ENCODE assay signal across 8 cellular contexts in the genomic region with DNA sequence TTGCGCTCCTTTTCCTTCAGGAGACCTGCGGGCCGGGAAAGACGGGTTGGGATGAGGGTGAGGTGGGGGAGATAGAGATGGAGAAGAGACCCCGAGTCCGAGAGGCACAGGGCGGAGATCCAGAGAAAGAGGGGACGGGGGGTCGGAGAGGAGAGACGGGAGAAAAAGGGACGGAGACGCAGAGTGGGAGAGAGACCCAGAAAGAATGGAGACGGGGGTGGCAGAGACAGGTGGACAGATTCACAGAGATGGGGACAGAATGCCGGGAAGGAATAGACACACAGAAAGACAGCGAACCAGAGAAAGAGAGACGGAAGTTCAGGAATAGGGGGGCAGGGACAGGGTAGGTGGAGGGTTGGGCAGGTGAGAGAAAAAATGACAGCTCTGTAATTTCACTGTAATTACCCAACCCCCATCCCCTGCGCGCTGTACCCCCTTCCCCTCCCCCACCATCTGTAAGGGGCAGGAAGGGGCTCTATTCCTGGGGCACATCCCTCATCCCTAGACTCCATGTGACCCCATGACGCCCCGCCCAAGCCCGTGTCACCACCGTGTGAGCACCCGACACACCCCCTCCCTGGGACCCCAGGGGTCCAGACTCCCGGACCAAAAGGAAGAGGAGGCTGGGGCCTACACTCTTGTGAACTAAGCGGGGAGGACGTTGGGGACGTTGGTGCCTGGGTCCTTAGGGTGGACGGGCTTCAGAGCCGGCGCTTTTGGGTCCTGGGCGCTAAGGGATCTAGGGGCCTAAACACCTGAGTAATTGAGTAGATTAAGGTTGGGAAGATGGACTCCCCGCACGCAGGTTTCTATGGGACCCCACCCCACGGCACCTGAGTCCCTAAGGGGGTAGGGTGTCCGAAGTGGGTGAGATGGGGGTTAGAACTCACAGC. TPM values are rescaled to one million over a fixed set of nuclear protein-coding genes. Genes with fewer than 3 reads are reported as not detected.
DNase-seq lines count a peak whose midpoint lies in the region; ATAC-seq, FAIRE-seq and TF ChIP-seq lines count a peak whose summit lies in the region.

No MANE protein-coding gene starts in this region.

- no peaks in the 10 kb centered on the region for H3K9me3 Mint-ChIP-seq in activated CD8-positive, alpha-beta T cell treated with anti-CD3 and anti-CD28 coated beads, Interleukin-2, amount 10 ng/mL, durations not matched to agents 7 days and 5 days (ENCODE audit: insufficient read depth)

- H3K27me3 Mint-ChIP-seq in activated CD8-positive, alpha-beta T cell treated with anti-CD3 and anti-CD28 coated beads, Interleukin-2, amount 10 ng/mL, durations not matched to agents 7 days and 5 days (ENCODE audit: low read depth): no peaks in the 10 kb centered on the region

- H3K4me1 ChIP-seq in A549 (peaks cover 55% of the 10 kb centered on the region), right atrium auricular region (peaks cover 0 to 62% of the 10 kb centered on the region in 2 donors)

- peaks cover 6% of the 10 kb centered on the region for H3K36me3 Mint-ChIP-seq in activated CD8-positive, alpha-beta T cell treated with anti-CD3 and anti-CD28 coated beads, Interleukin-2, amount 10 ng/mL, durations not matched to agents 7 days and 5 days (ENCODE audit: low read depth)

- peak overlapping the region; percentile 71 for H3K4me3 ChIP-seq in A549
- peak overlapping the region; percentile 62 for H3K4me3 ChIP-seq in GM12875 (ENCODE audit: low read depth, low read length)
- H3K4me3 ChIP-seq in right atrium auricular region: peak overlapping the region; percentile 49 to 78
- H3K4me3 ChIP-seq in skeletal muscle cell (ENCODE audit: low read depth, low read length): peak overlapping the region; percentile 56

- peak overlapping the region; percentile 100 for H3K4me2 ChIP-seq in A549

- peak overlapping the region; percentile 97 for H3K4me3 Mint-ChIP-seq in activated CD8-positive, alpha-beta T cell treated with anti-CD3 and anti-CD28 coated beads, Interleukin-2, amount 10 ng/mL, durations not matched to agents 7 days and 5 days

- no peak for TF ChIP-seq EP300 in A549 (IDR thresholded peaks at IDR 0.05)

- H3K27ac ChIP-seq in A549: peak overlapping the region; percentile 86 to 92
- peak overlapping the region; percentile 97 to 98 for H3K27ac ChIP-seq in right atrium auricular region

- no peak for FAIRE-seq in A549 (lab: Jason Lieb, UNC)

- no peaks in the 10 kb centered on the region for H3K27me3 ChIP-seq in right atrium auricular region

- no peak for TF ChIP-seq RAD21 in A549 (conservative IDR thresholded peaks at IDR 0.05 in 1 of 2, IDR thresholded peaks at IDR 0.05 in 1 of 2)

- TF ChIP-seq CTCF in A549 (IDR thresholded peaks at IDR 0.05) (no peak), GM12875 (IDR thresholded peaks at IDR 0.05; ENCODE audit: borderline replicate concordance, insufficient read depth, low read depth, low read length) (no peak), right atrium auricular region (IDR thresholded peaks at IDR 0.05) (no peak)

- peak overlapping the region; percentile 96 for H3K27ac Mint-ChIP-seq in activated CD8-positive, alpha-beta T cell treated with anti-CD3 and anti-CD28 coated beads, Interleukin-2, amount 10 ng/mL, durations not matched to agents 7 days and 5 days

- peaks cover 55% of the 10 kb centered on the region for H3K4me1 Mint-ChIP-seq in activated CD8-positive, alpha-beta T cell treated with anti-CD3 and anti-CD28 coated beads, Interleukin-2, amount 10 ng/mL, durations not matched to agents 7 days and 5 days (ENCODE audit: low read depth)

- 13% methylated on average over 34 of the region's 35 CpGs for WGBS in A549 (ENCODE audit: missing lambda C conversion rate)

- H3K36me3 ChIP-seq in right atrium auricular region: no peaks in the 10 kb centered on the region

- DNase-seq in A549 (ENCODE audit: low read depth in 1 of 2, low spot score in 1 of 2) (no peak), right atrium auricular region (ENCODE audit: low spot score) (no peak), skeletal muscle cell (ENCODE audit: low read depth) (no peak), iPS-NIHi7 (ENCODE audit: extremely low spot score) (no peak), NCI-H2196 treated with DMSO at 0.1 percent for 48 hours (lab: John Stamatoyannopoulos, UW; ENCODE audit: unreplicated experiment) (no peak)
- DNase-seq in activated CD8-positive, alpha-beta T cell treated with anti-CD3 and anti-CD28 coated beads, Interleukin-2, amount 10 ng/mL, durations not matched to agents 7 days and 5 days: peak; percentile 54

- H3K9me3 ChIP-seq in A549: no peaks in the 10 kb centered on the region
- H3K9me3 ChIP-seq in right atrium auricular region: no peaks in the 10 kb centered on the region

- POLR2A ChIA-PET in A549 (lab: Yijun Ruan, JAX): interaction anchor here (1.3 to 1.4 kb wide), 2 partner anchors 8 to 17 kb away, joined by 3 to 5 read pairs; a partner anchor contains a TSS
- POLR2A ChIA-PET in activated CD8-positive, alpha-beta T cell treated with anti-CD3 and anti-CD28 coated beads, Interleukin-2, amount 10 ng/mL, durations not matched to agents 7 days and 5 days (lab: Charles Lee): interaction anchor here (1.0 to 2.3 kb wide), 5 partner anchors 9 to 141 kb away, joined by 3 to 9 read pairs (median 5); a partner anchor contains a TSS

- no peak for ATAC-seq in A549
- ATAC-seq in activated CD8-positive, alpha-beta T cell treated with anti-CD3 and anti-CD28 coated beads, Interleukin-2, amount 10 ng/mL, durations not matched to agents 7 days and 5 days: no peak
- no peak for ATAC-seq in GM19395 (IDR thresholded peaks at IDR 0.05; ENCODE audit: unreplicated experiment)

- no peak for TF ChIP-seq POLR2A in A549 (IDR thresholded peaks at IDR 0.05; ENCODE audit: low read length)

- CTCF ChIA-PET in A549 (lab: Yijun Ruan, JAX): interaction anchor here (0.8 kb wide), 1 partner anchor 12 kb away, joined by 3 read pairs; no protein-coding TSS in a partner anchor
- CTCF ChIA-PET in activated CD8-positive, alpha-beta T cell treated with anti-CD3 and anti-CD28 coated beads, Interleukin-2, amount 10 ng/mL, durations not matched to agents 7 days and 5 days (lab: Charles Lee): interaction anchor here (1.4 kb wide), 1 partner anchor 358 kb away, joined by 4 read pairs; a partner anchor contains a TSS

TF ChIP-seq in A549, 52 proteins besides CTCF, POLR2A, EP300 and RAD21:
- no peak for TF ChIP-seq NR3C1 (IDR thresholded peaks at IDR 0.05)
- no peak for TF ChIP-seq JUNB (IDR thresholded peaks at IDR 0.05)
- TF ChIP-seq, protein P1, sequence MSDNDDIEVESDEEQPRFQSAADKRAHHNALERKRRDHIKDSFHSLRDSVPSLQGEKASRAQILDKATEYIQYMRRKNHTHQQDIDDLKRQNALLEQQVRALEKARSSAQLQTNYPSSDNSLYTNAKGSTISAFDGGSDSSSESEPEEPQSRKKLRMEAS (IDR thresholded peaks at IDR 0.05): 0 out of 2 replicates have a peak, but pooled peaks have one; percentile 2
- TF ChIP-seq PHF8 (IDR thresholded peaks at IDR 0.05; ENCODE audit: borderline replicate concordance, low read depth): peak; percentile 6; the same call in 1 of the 2 replicates

RNA-seq across cellular contexts. Expression of a gene that starts 1.0 kb away (rescaled TPM):
- polyA plus RNA-seq in A549 (2011; rRNA removed): 1.8 and 2.5 TPM in 2 replicates
- 3.3 and 3.6 TPM in 2 replicates for polyA plus RNA-seq in A549 (2012; cell fraction: cytosol; rRNA removed)
- polyA plus RNA-seq in A549 (2012; cell fraction: nucleus; rRNA removed): 2.1 and 2.5 TPM in 2 replicates
- 3.8 to 5.5 TPM (median 4.1 TPM) in 3 replicates for polyA plus RNA-seq in A549 (2017; fragmentation: RNase III; extraction: RNeasy Plus Mini Kit Qiagen cat#74134 plus additional on column Dnase treatment)
- polyA minus RNA-seq in A549 (2011; rRNA and poly(A)+ RNA removed): 2.2 and 3.9 TPM in 2 replicates
- 10 to 100 TPM; 17.3 to 18.3 TPM for total RNA-seq in activated CD8-positive, alpha-beta T cell treated with anti-CD3 and anti-CD28 coated beads, Interleukin-2, amount 10 ng/mL, durations not matched to agents 7 days and 5 days
- 1 to 10 TPM; 2.8 to 5.9 TPM for total RNA-seq in right atrium auricular region

RNA-seq across cellular contexts. Expression of a gene that starts 9.8 kb away (rescaled TPM):
- polyA plus RNA-seq in A549 (2011; rRNA removed) (8.8 and 9.8 TPM in 2 replicates), A549 (2017; fragmentation: RNase III; extraction: RNeasy Plus Mini Kit Qiagen cat#74134 plus additional on column Dnase treatment) (12.8 to 21.0 TPM (median 17.5 TPM) in 3 replicates)
- polyA plus RNA-seq in A549 (2012; cell fraction: cytosol; rRNA removed): 4.3 and 5.3 TPM in 2 replicates
- 3.4 and 12.5 TPM in 2 replicates for polyA plus RNA-seq in A549 (2012; cell fraction: nucleus; rRNA removed)
- polyA minus RNA-seq in A549 (2011; rRNA and poly(A)+ RNA removed): 5.1 and 6.3 TPM in 2 replicates
- total RNA-seq in activated CD8-positive, alpha-beta T cell treated with anti-CD3 and anti-CD28 coated beads, Interleukin-2, amount 10 ng/mL, durations not matched to agents 7 days and 5 days: 1 to 10 TPM; 5.2 to 6.3 TPM
- 10 to 100 TPM in 1 of 2 donors, 1 to 10 TPM in 1; 3.4 to 13.3 TPM for total RNA-seq in right atrium auricular region

RNA-seq across cellular contexts. Expression of a gene that starts 16.9 kb away (rescaled TPM):
- polyA plus RNA-seq in A549 (2011; rRNA removed): 5.5 and 6.1 TPM in 2 replicates
- 13.7 and 18.6 TPM in 2 replicates for polyA plus RNA-seq in A549 (2012; cell fraction: cytosol; rRNA removed)
- polyA plus RNA-seq in A549 (2012; cell fraction: nucleus; rRNA removed): 37.8 and 64.1 TPM in 2 replicates
- 14.7 to 18.3 TPM (median 17.1 TPM) in 3 replicates for polyA plus RNA-seq in A549 (2017; fragmentation: RNase III; extraction: RNeasy Plus Mini Kit Qiagen cat#74134 plus additional on column Dnase treatment)
- 8.5 and 10.8 TPM in 2 replicates for polyA minus RNA-seq in A549 (2011; rRNA and poly(A)+ RNA removed)
- 10 to 100 TPM; 33.0 to 33.1 TPM for total RNA-seq in activated CD8-positive, alpha-beta T cell treated with anti-CD3 and anti-CD28 coated beads, Interleukin-2, amount 10 ng/mL, durations not matched to agents 7 days and 5 days
- total RNA-seq in right atrium auricular region: 1 to 10 TPM; 6.2 to 8.0 TPM

RNA-seq across cellular contexts. Expression of a gene that starts 17.2 kb away (rescaled TPM):
- polyA plus RNA-seq in A549 (2011; rRNA removed): 1,390 and 1,780 TPM in 2 replicates
- 2,689 and 2,957 TPM in 2 replicates for polyA plus RNA-seq in A549 (2012; cell fraction: cytosol; rRNA removed)
- polyA plus RNA-seq in A549 (2012; cell fraction: nucleus; rRNA removed): 2,348 and 2,474 TPM in 2 replicates
- polyA plus RNA-seq in A549 (2017; fragmentation: RNase III; extraction: RNeasy Plus Mini Kit Qiagen cat#74134 plus additional on column Dnase treatment): 2,568 to 2,696 TPM (median 2,647 TPM) in 3 replicates
- 793 and 1,174 TPM in 2 replicates for polyA minus RNA-seq in A549 (2011; rRNA and poly(A)+ RNA removed)
- 1,000 to 10,000 TPM; 1,371 to 1,433 TPM for total RNA-seq in activated CD8-positive, alpha-beta T cell treated with anti-CD3 and anti-CD28 coated beads, Interleukin-2, amount 10 ng/mL, durations not matched to agents 7 days and 5 days
- 1,000 to 10,000 TPM in 1 of 2 donors, 100 to 1,000 TPM in 1; 846 to 1,334 TPM for total RNA-seq in right atrium auricular region

RNA-seq across cellular contexts. Expression of a gene that starts 21.3 kb away (rescaled TPM):
- 0.16 and 0.45 TPM in 2 replicates for polyA plus RNA-seq in A549 (2011; rRNA removed)
- 0.13 and 0.25 TPM in 2 replicates for polyA plus RNA-seq in A549 (2012; cell fraction: cytosol; rRNA removed)
- polyA plus RNA-seq in A549 (2012; cell fraction: nucleus; rRNA removed): 0.29 and 0.73 TPM in 2 replicates
- polyA plus RNA-seq in A549 (2017; fragmentation: RNase III; extraction: RNeasy Plus Mini Kit Qiagen cat#74134 plus additional on column Dnase treatment): 0.24 to 0.45 TPM (median 0.41 TPM) in 3 replicates
- polyA minus RNA-seq in A549 (2011; rRNA and poly(A)+ RNA removed): 0.45 and 0.73 TPM in 2 replicates
- 1 to 10 TPM; 1.7 to 2.3 TPM for total RNA-seq in activated CD8-positive, alpha-beta T cell treated with anti-CD3 and anti-CD28 coated beads, Interleukin-2, amount 10 ng/mL, durations not matched to agents 7 days and 5 days
- total RNA-seq in right atrium auricular region: not detected
